ENCODE assay signal across 1 cellular context in genomic region chr9:9752722-9753121, GRCh38.
TF ChIP-seq lines count a peak whose summit lies in the region.

No MANE protein-coding gene starts in this region.

TF ChIP-seq in HepG2, 621 proteins besides CTCF, POLR2A, EP300 and RAD21 (continued from another document):
- peak; percentile 93 for TF ChIP-seq THRA (CRISPR knock-in tag; IDR thresholded peaks at IDR 0.05; ENCODE audit: borderline replicate concordance)
- no peak for TF ChIP-seq NR1H2 (CRISPR knock-in tag; IDR thresholded peaks at IDR 0.05; ENCODE audit: borderline replicate concordance, low read depth)
- TF ChIP-seq TCF7 (IDR thresholded peaks at IDR 0.05; ENCODE audit: low read depth) = no peak
- TF ChIP-seq HNF4G (IDR thresholded peaks at IDR 0.05; ENCODE audit: borderline replicate concordance, low read depth, low read length) = no peak
- TF ChIP-seq HNF4G (CRISPR knock-in tag; IDR thresholded peaks at IDR 0.05; ENCODE audit: borderline replicate concordance, low read depth) = no peak
- no peak for TF ChIP-seq ZBTB7A (CRISPR knock-in tag; IDR thresholded peaks at IDR 0.05)
- TF ChIP-seq RXRB (CRISPR knock-in tag; IDR thresholded peaks at IDR 0.05; ENCODE audit: borderline replicate concordance) = peak; percentile 54; the same call in 1 of the 2 replicates
- TF ChIP-seq RFX5 (IDR thresholded peaks at IDR 0.05; ENCODE audit: low read depth, low read length) = no peak
- TF ChIP-seq ARID3A (IDR thresholded peaks at IDR 0.05; ENCODE audit: low read depth, low read length) = no peak
- no peak for TF ChIP-seq CENPBD1 (CRISPR knock-in tag; IDR thresholded peaks at IDR 0.05; ENCODE audit: borderline replicate concordance, low read depth)
- TF ChIP-seq SNAPC5 (CRISPR knock-in tag; IDR thresholded peaks at IDR 0.05; ENCODE audit: borderline replicate concordance) = no peak
- no peak for TF ChIP-seq PBX2 (CRISPR knock-in tag; IDR thresholded peaks at IDR 0.05)
- no peak for TF ChIP-seq NFKBIZ (CRISPR knock-in tag; IDR thresholded peaks at IDR 0.05)
- no peak for TF ChIP-seq ZNF275 (CRISPR knock-in tag; IDR thresholded peaks at IDR 0.05; ENCODE audit: borderline replicate concordance)
- 0 out of 2 replicates have a peak, but pooled peaks have one; percentile 12 for TF ChIP-seq PAXIP1 (CRISPR knock-in tag; conservative IDR thresholded peaks at IDR 0.05)
- TF ChIP-seq SP5 (CRISPR knock-in tag; IDR thresholded peaks at IDR 0.05; ENCODE audit: borderline replicate concordance, low read depth) = no peak
- TF ChIP-seq CSRNP1 (CRISPR knock-in tag; IDR thresholded peaks at IDR 0.05) = no peak
- no peak for TF ChIP-seq TSC22D2 (CRISPR knock-in tag; IDR thresholded peaks at IDR 0.05; ENCODE audit: borderline replicate concordance)
- no peak for TF ChIP-seq KLF6 (CRISPR knock-in tag; IDR thresholded peaks at IDR 0.05)
- TF ChIP-seq ZBTB33 (CRISPR knock-in tag; IDR thresholded peaks at IDR 0.05) = no peak
- TF ChIP-seq TOPORS (CRISPR knock-in tag; IDR thresholded peaks at IDR 0.05) = no peak
- TF ChIP-seq HMG20A (CRISPR knock-in tag; IDR thresholded peaks at IDR 0.05; ENCODE audit: borderline replicate concordance) = 0 out of 2 replicates have a peak, but pooled peaks have one; percentile 18
- no peak for TF ChIP-seq ZNF251 (CRISPR knock-in tag; IDR thresholded peaks at IDR 0.05)
- no peak for TF ChIP-seq REST (IDR thresholded peaks at IDR 0.05; ENCODE audit: borderline replicate concordance in 1 of 2, low read depth in 1 of 2, low read length in 2 of 2)
- TF ChIP-seq ZNF580 (CRISPR knock-in tag; IDR thresholded peaks at IDR 0.05; ENCODE audit: borderline replicate concordance, low read depth) = no peak
- no peak for TF ChIP-seq KDM2A (CRISPR knock-in tag; IDR thresholded peaks at IDR 0.05; ENCODE audit: borderline replicate concordance, low read depth)
TF ChIP-seq in HepG2: peak in this region for 5.
